Comparison of ENCODE assay signal across 10 cellular contexts in the genomic region with DNA sequence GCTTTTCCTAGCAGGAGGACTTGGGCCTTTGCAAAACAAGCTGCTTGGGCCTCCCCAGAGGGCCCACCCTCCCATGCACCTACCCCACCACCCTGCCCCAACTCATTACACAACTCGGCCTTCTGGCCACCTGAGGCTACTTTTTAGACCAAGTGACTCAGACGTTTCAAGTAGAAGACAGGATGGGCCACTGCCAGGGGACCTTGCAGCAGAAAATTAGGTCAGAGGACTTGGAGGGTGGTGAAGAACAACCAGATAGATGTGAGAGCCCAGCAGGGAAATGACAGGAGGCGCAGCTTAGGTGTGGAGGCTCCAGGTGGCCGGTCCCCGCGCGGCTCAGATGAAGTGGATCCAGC. TPM values are rescaled to one million over a fixed set of nuclear protein-coding genes. Genes with fewer than 3 reads are reported as not detected.
A peak's percentile ranks its signal among the peaks of the same experiment; 100 is the strongest.
DNase-seq lines count a peak whose midpoint lies in the region; ATAC-seq, FAIRE-seq and TF ChIP-seq lines count a peak whose summit lies in the region.
"Had no signal": no experiment of that assay in that cellular context is flagged by ENCODE, and none has a peak within 500 bp of the region (broad histone marks: within the 10 kb centered on the region; RNA-seq: fewer than 3 reads in every experiment).

No MANE protein-coding gene starts in this region.

- H3K23ac ChIP-seq in mesenchymal stem cell (ENCODE audit: low read length in 2 of 2): no peak overlapping the region

- TF ChIP-seq CTCF in A549 (IDR thresholded peaks at IDR 0.05) (no peak), HEK293 (tag by site-specific recombination; IDR thresholded peaks at IDR 0.05) (no peak), K562 (IDR thresholded peaks at IDR 0.05 in 2 of 3, conservative IDR thresholded peaks at IDR 0.05 in 1 of 3; ENCODE audit: insufficient read depth in 2 of 3, low read depth in 1 of 3, low read length in 3 of 3) (no peak), kidney (IDR thresholded peaks at IDR 0.05; ENCODE audit: borderline replicate concordance, extremely low read depth, insufficient read depth) (no peak)

- TF ChIP-seq RAD21 in A549 (conservative IDR thresholded peaks at IDR 0.05 in 1 of 2, IDR thresholded peaks at IDR 0.05 in 1 of 2): no peak
- TF ChIP-seq RAD21 in K562 (CRISPR knock-in tag; conservative IDR thresholded peaks at IDR 0.05 in 1 of 2, IDR thresholded peaks at IDR 0.05 in 1 of 2): no peak

- intact Hi-C loops in K562 (cut with micrococcal nuclease) (no loop called here), kidney (cut with DNase I) (no loop called here)

- H2BK5ac ChIP-seq in mesenchymal stem cell (ENCODE audit: low read depth, low read length, poor library complexity, severe bottlenecking): no peak overlapping the region

- no peak overlapping the region for H3K9ac ChIP-seq in K562 (ENCODE audit: insufficient read depth in 1 of 2, low read depth in 2 of 2, low read length in 2 of 2)
- H3K9ac ChIP-seq in mesenchymal stem cell (ENCODE audit: low read length): no peak overlapping the region
- H3K9ac ChIP-seq in kidney (ENCODE audit: low read length in 2 of 2): no peak overlapping the region

- no peaks in the 10 kb centered on the region for H3K9me3 ChIP-seq in A549
- H3K9me3 ChIP-seq in HEK293 (ENCODE audit: control insufficient read depth, insufficient read depth, low read depth, low read length): no peaks in the 10 kb centered on the region
- no peaks in the 10 kb centered on the region for H3K9me3 ChIP-seq in K562 (replicated peaks; ENCODE audit: control insufficient read depth, insufficient read depth, low read depth, low read length)
- no peaks in the 10 kb centered on the region for H3K9me3 ChIP-seq in mesenchymal stem cell (ENCODE audit: control insufficient read depth, low read length)
- no peaks in the 10 kb centered on the region for H3K9me3 ChIP-seq in kidney (ENCODE audit: control insufficient read depth in 1 of 2, low read length in 2 of 2)

- H3K27me3 ChIP-seq in K562 (ENCODE audit: control insufficient read depth in 2 of 2, insufficient read depth in 2 of 2, low read length in 2 of 2) (no peaks in the 10 kb centered on the region), mesenchymal stem cell (ENCODE audit: control insufficient read depth in 1 of 2, insufficient read depth in 1 of 2, low read length in 2 of 2) (no peaks in the 10 kb centered on the region)

- DNase-seq in A549 (ENCODE audit: low read depth in 1 of 2, low spot score in 1 of 2) (no peak), K562 (ENCODE audit: extremely low read depth in 1 of 4, low spot score in 3 of 4) (no peak), mesenchymal stem cell (no peak), pons (ENCODE audit: low spot score) (no peak), superior temporal gyrus (ENCODE audit: extremely low spot score) (no peak), kidney (no peak)
- DNase-seq: NCI-H1930 had no signal

- H3K36me3 ChIP-seq in HEK293 (ENCODE audit: control insufficient read depth in 2 of 2, insufficient read depth in 1 of 2, low read length in 2 of 2) (peaks cover 10 to 17% of the 10 kb centered on the region in 2 experiments; a peak in 2 of 3 replicates), K562 (ENCODE audit: control insufficient read depth, insufficient read depth, low read length) (peaks cover 16% of the 10 kb centered on the region; the same call in 1 of the 3 replicates), mesenchymal stem cell (ENCODE audit: control insufficient read depth in 1 of 2, insufficient read depth in 2 of 2, low read depth in 1 of 2, low read length in 2 of 2) (peaks cover 5 to 28% of the 10 kb centered on the region in 2 experiments), kidney (ENCODE audit: control insufficient read depth in 1 of 2, insufficient read depth in 2 of 2, low read length in 2 of 2) (peaks cover 0 to 10% of the 10 kb centered on the region in 2 donors)

- FAIRE-seq in A549 (lab: Jason Lieb, UNC) (no peak), K562 (lab: Jason Lieb, UNC) (no peak), kidney (lab: Jason Lieb, UNC) (no peak)
- FAIRE-seq: islet of Langerhans had no signal

- TF ChIP-seq POLR2A in A549 (IDR thresholded peaks at IDR 0.05; ENCODE audit: low read length): no peak
- no peak for TF ChIP-seq POLR2A in K562 (conservative IDR thresholded peaks at IDR 0.05)

- no TSS peak for BruUV-seq in K562 (replicated peaks; lab: Mats Ljungman, UMichigan)

- POLR2A ChIA-PET in A549 (lab: Yijun Ruan, JAX) (no interaction called here), HEK293 (lab: Yijun Ruan, JAX) (no interaction called here), K562 (lab: Yijun Ruan, JAX) (no interaction called here)

- no peak overlapping the region for H2AK5ac ChIP-seq in mesenchymal stem cell (ENCODE audit: low read length, severe bottlenecking)

- H3K4me2 ChIP-seq in A549 (peak overlapping the region; percentile 90), K562 (ENCODE audit: insufficient read depth, low read length) (no peak overlapping the region), mesenchymal stem cell (ENCODE audit: low read length, poor library complexity, severe bottlenecking) (peak overlapping the region; percentile 27)

- H2BK15ac ChIP-seq in mesenchymal stem cell (ENCODE audit: low read depth, poor library complexity, severe bottlenecking): no peak overlapping the region

- no peak overlapping the region for H3K4ac ChIP-seq in mesenchymal stem cell (ENCODE audit: low read depth in 1 of 2, low read length in 2 of 2)

- H3K4me1 ChIP-seq in A549 (peaks cover 24% of the 10 kb centered on the region), HEK293 (ENCODE audit: control insufficient read depth, insufficient read depth, low read length) (peaks cover 15% of the 10 kb centered on the region), K562 (replicated peaks in 1 of 2; ENCODE audit: control insufficient read depth in 2 of 2, insufficient read depth in 2 of 2, low read length in 2 of 2) (peaks cover 6 to 20% of the 10 kb centered on the region in 2 experiments; a peak in 4 of 5 replicates), mesenchymal stem cell (ENCODE audit: control insufficient read depth, insufficient read depth, low read depth, low read length) (peaks cover 16% of the 10 kb centered on the region), kidney (ENCODE audit: control insufficient read depth in 1 of 2, insufficient read depth in 1 of 2, low read depth in 1 of 2, low read length in 2 of 2) (peaks cover 10 to 16% of the 10 kb centered on the region in 2 donors)

- H3K9me1 ChIP-seq in K562 (ENCODE audit: control insufficient read depth, insufficient read depth, low read length): no peaks in the 10 kb centered on the region

- ATAC-seq in A549 (no peak), K562 (no peak), HG03565 (IDR thresholded peaks at IDR 0.05; ENCODE audit: unreplicated experiment) (no peak)

- H2BK120ac ChIP-seq in mesenchymal stem cell (ENCODE audit: low read depth, low read length): no peak overlapping the region

- TF ChIP-seq EP300 in A549 (IDR thresholded peaks at IDR 0.05): no peak
- no peak for TF ChIP-seq EP300 in K562 (IDR thresholded peaks at IDR 0.05; ENCODE audit: low read length)

- CTCF ChIA-PET in A549 (lab: Yijun Ruan, JAX): interaction anchor here (0.6 to 3.0 kb wide), 6 partner anchors 11 to 226 kb away, joined by 3 to 15 read pairs (median 3); no protein-coding TSS in a partner anchor
- CTCF ChIA-PET in HEK293 (lab: Yijun Ruan, JAX): interaction anchor here (0.6 kb wide), 1 partner anchor 89 kb away, joined by 3 read pairs; no protein-coding TSS in a partner anchor
- CTCF ChIA-PET in K562 (lab: Yijun Ruan, JAX; ENCODE audit: low intra/inter-chr PET ratio): no interaction called here

- H4K91ac ChIP-seq in mesenchymal stem cell (ENCODE audit: low read length): peak overlapping the region; percentile 54

- H3K14ac ChIP-seq in mesenchymal stem cell (ENCODE audit: low read length in 2 of 2): no peak overlapping the region

- H3K79me1 ChIP-seq in mesenchymal stem cell (replicated peaks; ENCODE audit: low read length, poor library complexity, severe bottlenecking): peaks cover 12% of the 10 kb centered on the region

- no peak overlapping the region for H2AFZ ChIP-seq in K562 (ENCODE audit: low read depth, low read length)
- H2AFZ ChIP-seq in mesenchymal stem cell (ENCODE audit: low read depth, low read length): no peak overlapping the region

- H2BK12ac ChIP-seq in mesenchymal stem cell (ENCODE audit: low read length in 2 of 2): no peak overlapping the region

- in situ Hi-C loops in K562 (cut with MboI): no loop called here

- 80% methylated on average over 7 of the region's 7 CpGs for WGBS in A549 (ENCODE audit: missing lambda C conversion rate)
- WGBS in K562 (ENCODE audit: insufficient coverage, low coverage, missing lambda C conversion rate): 75% methylated on average over 3 of the region's 7 CpGs
- WGBS in mesenchymal stem cell: 91% methylated on average over 6 of the region's 7 CpGs

- H3K18ac ChIP-seq in mesenchymal stem cell (ENCODE audit: low read depth in 1 of 2, low read length in 2 of 2): no peak overlapping the region

- H3K27ac ChIP-seq in A549 (no peak overlapping the region), HEK293 (ENCODE audit: extremely low read depth, low read depth, low read length) (0 out of 2 replicates have a peak overlapping the region, but pooled peaks have one; percentile 19), K562 (ENCODE audit: extremely low read depth, low read depth, low read length) (no peak overlapping the region), mesenchymal stem cell (ENCODE audit: low read length, poor library complexity, severe bottlenecking) (no peak overlapping the region), kidney (ENCODE audit: low read depth in 2 of 2, low read length in 2 of 2) (no peak overlapping the region)

- peaks cover 17% of the 10 kb centered on the region for H3K79me2 ChIP-seq in K562 (ENCODE audit: control insufficient read depth, insufficient read depth, low read length)

- no peak overlapping the region for H3K4me3 ChIP-seq in A549
- H3K4me3 ChIP-seq in HEK293 (ENCODE audit: low read depth, low read length): no peak overlapping the region
- H3K4me3 ChIP-seq in K562: no peak overlapping the region
- peak overlapping the region; percentile 77 to 90 for H3K4me3 ChIP-seq in mesenchymal stem cell (ENCODE audit: insufficient read depth in 1 of 2, low read depth in 1 of 2, low read length in 2 of 2)
- peak overlapping the region in 1 of 2 donors; percentile 75 for H3K4me3 ChIP-seq in kidney (ENCODE audit: low read length in 2 of 2)

- H4K8ac ChIP-seq in mesenchymal stem cell (ENCODE audit: low read length): no peak overlapping the region

- H4K20me1 ChIP-seq in K562 (replicated peaks; ENCODE audit: control insufficient read depth, insufficient read depth, low read length): no peaks in the 10 kb centered on the region

RNA-seq across cellular contexts. Expression of a gene that starts 1.4 kb away (rescaled TPM):
- polyA plus RNA-seq in A549 (2011; rRNA removed) (2.6 and 2.7 TPM in 2 replicates), A549 (2017; fragmentation: RNase III; extraction: RNeasy Plus Mini Kit Qiagen cat#74134 plus additional on column Dnase treatment) (2.6 to 3.9 TPM (median 3.2 TPM) in 3 replicates), K562 (2011; rRNA removed) (1.2 and 1.3 TPM in 2 replicates), K562 (2014; fragmentation: Illumina TruSeq; extraction: Trizol) (1.7 and 1.8 TPM in 2 replicates), K562 (2014; fragmentation: Nextera tagmentation; extraction: Ambion mirVana) (under 1 TPM; 0.35 to 0.52 TPM), K562 (2014; rRNA removed) (1.6 and 1.7 TPM in 2 replicates), kidney (ENCODE audit: insufficient read depth, low read depth, low replicate concordance) (4.2 TPM)
- polyA plus RNA-seq in A549 (2012; cell fraction: cytosol; rRNA removed): 0.74 and 1.2 TPM in 2 replicates
- 1.1 and 1.7 TPM in 2 replicates for polyA plus RNA-seq in A549 (2012; cell fraction: nucleus; rRNA removed)
- polyA minus RNA-seq in A549 (2011; rRNA and poly(A)+ RNA removed): 1.8 and 2.4 TPM in 2 replicates
- total RNA-seq in K562 (2011; cell fraction: chromatin; rRNA removed; ENCODE audit: low replicate concordance): 2.2 and 2.4 TPM in 2 replicates
- 3.3 and 4.0 TPM in 2 replicates for total RNA-seq in K562 (2011; cell fraction: nucleolus; rRNA removed)
- total RNA-seq in K562 (2011; cell fraction: nucleoplasm; rRNA removed): 3.5 and 3.7 TPM in 2 replicates
- total RNA-seq in K562 (2014; rRNA removed) (3.3 and 3.4 TPM in 2 replicates), K562 (2014; rRNA removed; fragmentation: Illumina TruSeq; extraction: Trizol) (2.0 and 2.1 TPM in 2 replicates), K562 (2015; rRNA removed; fragmentation: Illumina TruSeq; extraction: Trizol) (2.3 TPM in 2 replicates), K562 (2021) (2.6 and 3.0 TPM in 2 replicates), kidney (7.6 TPM)
- polyA plus RNA-seq in K562 (2011; cell fraction: cytosol; rRNA removed): 0.91 and 1.6 TPM in 2 replicates
- polyA plus RNA-seq in K562 (2011; cell fraction: nucleus; rRNA removed): 2.1 and 2.2 TPM in 2 replicates
- polyA plus RNA-seq in K562 (2012): 1.5 and 2.8 TPM in 2 replicates
- polyA minus RNA-seq in K562 (2011; rRNA and poly(A)+ RNA removed): 1.5 and 2.3 TPM in 2 replicates
- 1.2 and 1.6 TPM in 2 replicates for polyA minus RNA-seq in K562 (2011; cell fraction: cytosol; rRNA and poly(A)+ RNA removed)
- 5.0 and 7.9 TPM in 2 replicates for polyA minus RNA-seq in K562 (2011; cell fraction: nucleus; rRNA and poly(A)+ RNA removed)
- polyA plus RNA-seq in mesenchymal stem cell (2013, experiment 1 of 2): 3.6 TPM
- polyA plus RNA-seq in mesenchymal stem cell (2013, experiment 2 of 2): 3.7 TPM

RNA-seq across cellular contexts. Expression of a gene that starts 1.5 kb away (rescaled TPM):
- 11.6 and 12.3 TPM in 2 replicates for polyA plus RNA-seq in A549 (2011; rRNA removed)
- polyA plus RNA-seq in A549 (2012; cell fraction: cytosol; rRNA removed): 2.6 and 3.0 TPM in 2 replicates
- 1.6 and 1.8 TPM in 2 replicates for polyA plus RNA-seq in A549 (2012; cell fraction: nucleus; rRNA removed)
- 6.1 to 6.3 TPM (median 6.2 TPM) in 3 replicates for polyA plus RNA-seq in A549 (2017; fragmentation: RNase III; extraction: RNeasy Plus Mini Kit Qiagen cat#74134 plus additional on column Dnase treatment)
- 5.5 and 7.2 TPM in 2 replicates for polyA minus RNA-seq in A549 (2011; rRNA and poly(A)+ RNA removed)
- total RNA-seq in K562 (2011; cell fraction: chromatin; rRNA removed; ENCODE audit: low replicate concordance): 2.7 and 10.4 TPM in 2 replicates
- 4.3 and 4.5 TPM in 2 replicates for total RNA-seq in K562 (2011; cell fraction: nucleolus; rRNA removed)
- 5.4 and 7.9 TPM in 2 replicates for total RNA-seq in K562 (2011; cell fraction: nucleoplasm; rRNA removed)
- total RNA-seq in K562 (2014; rRNA removed): 5.0 and 7.6 TPM in 2 replicates
- total RNA-seq in K562 (2014; rRNA removed; fragmentation: Illumina TruSeq; extraction: Trizol): 6.3 and 8.2 TPM in 2 replicates
- total RNA-seq in K562 (2015; rRNA removed; fragmentation: Illumina TruSeq; extraction: Trizol): 6.6 and 6.9 TPM in 2 replicates
- total RNA-seq in K562 (2021): 11.1 and 13.4 TPM in 2 replicates
- polyA plus RNA-seq in K562 (2011; rRNA removed): 7.3 and 11.4 TPM in 2 replicates
- polyA plus RNA-seq in K562 (2011; cell fraction: cytosol; rRNA removed): 2.4 and 3.7 TPM in 2 replicates
- 2.1 and 3.4 TPM in 2 replicates for polyA plus RNA-seq in K562 (2011; cell fraction: nucleus; rRNA removed)
- polyA plus RNA-seq in K562 (2012): 6.4 and 7.0 TPM in 2 replicates
- polyA plus RNA-seq in K562 (2014; fragmentation: Illumina TruSeq; extraction: Trizol): 7.8 and 11.0 TPM in 2 replicates
- 1 to 10 TPM; 4.8 to 5.1 TPM for polyA plus RNA-seq in K562 (2014; fragmentation: Nextera tagmentation; extraction: Ambion mirVana)
- polyA plus RNA-seq in K562 (2014; rRNA removed): 6.9 and 9.6 TPM in 2 replicates
- polyA minus RNA-seq in K562 (2011; rRNA and poly(A)+ RNA removed): 11.3 and 15.3 TPM in 2 replicates
- polyA minus RNA-seq in K562 (2011; cell fraction: cytosol; rRNA and poly(A)+ RNA removed): 3.5 and 5.4 TPM in 2 replicates
- polyA minus RNA-seq in K562 (2011; cell fraction: nucleus; rRNA and poly(A)+ RNA removed): 4.3 and 10.4 TPM in 2 replicates
- polyA plus RNA-seq in mesenchymal stem cell (2013, experiment 1 of 2): 14.6 TPM
- 14.4 TPM for polyA plus RNA-seq in mesenchymal stem cell (2013, experiment 2 of 2)
- total RNA-seq in kidney: 15.5 TPM
- polyA plus RNA-seq in kidney (ENCODE audit: insufficient read depth, low read depth, low replicate concordance): 3.2 TPM

RNA-seq across cellular contexts. Expression of a gene that starts 5.2 kb away (rescaled TPM):
- 1.3 and 2.1 TPM in 2 replicates for polyA plus RNA-seq in A549 (2011; rRNA removed)
- polyA plus RNA-seq in A549 (2012; cell fraction: cytosol; rRNA removed): 0.18 and 0.20 TPM in 2 replicates
- polyA plus RNA-seq in A549 (2012; cell fraction: nucleus; rRNA removed): 0.27 and 0.31 TPM in 2 replicates
- polyA plus RNA-seq in A549 (2017; fragmentation: RNase III; extraction: RNeasy Plus Mini Kit Qiagen cat#74134 plus additional on column Dnase treatment): 0.50 to 0.84 TPM (median 0.52 TPM) in 3 replicates
- 1.4 TPM in 1 of 2 replicates, not detected in the other for polyA minus RNA-seq in A549 (2011; rRNA and poly(A)+ RNA removed)
- 0.28 and 8.1 TPM in 2 replicates for total RNA-seq in K562 (2011; cell fraction: chromatin; rRNA removed; ENCODE audit: low replicate concordance)
- total RNA-seq in K562 (2011; cell fraction: nucleolus; rRNA removed): 0.39 TPM in 1 of 2 replicates, not detected in the other
- 0.53 and 1.5 TPM in 2 replicates for total RNA-seq in K562 (2011; cell fraction: nucleoplasm; rRNA removed)
- total RNA-seq in K562 (2014; rRNA removed): 0.41 and 0.53 TPM in 2 replicates
- 1.0 and 1.1 TPM in 2 replicates for total RNA-seq in K562 (2014; rRNA removed; fragmentation: Illumina TruSeq; extraction: Trizol)
- total RNA-seq in K562 (2015; rRNA removed; fragmentation: Illumina TruSeq; extraction: Trizol): 1.6 and 1.7 TPM in 2 replicates
- 0.64 and 1.5 TPM in 2 replicates for total RNA-seq in K562 (2021)
- 0.24 and 0.35 TPM in 2 replicates for polyA plus RNA-seq in K562 (2011; rRNA removed)
- polyA plus RNA-seq in K562 (2011; cell fraction: cytosol; rRNA removed): 0.04 TPM in 1 of 2 replicates, not detected in the other
- polyA plus RNA-seq in K562 (2011; cell fraction: nucleus; rRNA removed): 0.17 and 1.0 TPM in 2 replicates
- polyA plus RNA-seq in K562 (2012): 0.23 and 1.2 TPM in 2 replicates
- 0.28 and 0.76 TPM in 2 replicates for polyA plus RNA-seq in K562 (2014; fragmentation: Illumina TruSeq; extraction: Trizol)
- polyA plus RNA-seq in K562 (2014; fragmentation: Nextera tagmentation; extraction: Ambion mirVana): under 1 TPM; 0.56 to 0.67 TPM
- 0.34 and 1.4 TPM in 2 replicates for polyA plus RNA-seq in K562 (2014; rRNA removed)
- polyA minus RNA-seq in K562 (2011; rRNA and poly(A)+ RNA removed): 0.70 and 1.2 TPM in 2 replicates
- not detected in 2 replicates for polyA minus RNA-seq in K562 (2011; cell fraction: cytosol; rRNA and poly(A)+ RNA removed)
- 0.40 and 3.3 TPM in 2 replicates for polyA minus RNA-seq in K562 (2011; cell fraction: nucleus; rRNA and poly(A)+ RNA removed)
- polyA plus RNA-seq in mesenchymal stem cell (2013, experiment 1 of 2): 0.11 TPM
- polyA plus RNA-seq in mesenchymal stem cell (2013, experiment 2 of 2): 0.19 TPM
- 3.0 TPM for total RNA-seq in kidney
- polyA plus RNA-seq in kidney (ENCODE audit: insufficient read depth, low read depth, low replicate concordance): 2.1 TPM

RNA-seq across cellular contexts. Expression of a gene that starts 19.5 kb away (rescaled TPM):
- polyA plus RNA-seq in A549 (2011; rRNA removed): 0.33 and 0.57 TPM in 2 replicates
- polyA plus RNA-seq in A549 (2012; cell fraction: cytosol; rRNA removed): 0.12 and 0.24 TPM in 2 replicates
- polyA plus RNA-seq in A549 (2012; cell fraction: nucleus; rRNA removed): 0.55 and 0.67 TPM in 2 replicates
- 0.16 to 0.28 TPM (median 0.27 TPM) in 3 replicates for polyA plus RNA-seq in A549 (2017; fragmentation: RNase III; extraction: RNeasy Plus Mini Kit Qiagen cat#74134 plus additional on column Dnase treatment)
- 0.21 and 0.49 TPM in 2 replicates for polyA minus RNA-seq in A549 (2011; rRNA and poly(A)+ RNA removed)
- 0.35 and 0.46 TPM in 2 replicates for total RNA-seq in K562 (2011; cell fraction: chromatin; rRNA removed; ENCODE audit: low replicate concordance)
- total RNA-seq in K562 (2011; cell fraction: nucleolus; rRNA removed): 0.17 and 0.79 TPM in 2 replicates
- 0.22 and 0.38 TPM in 2 replicates for total RNA-seq in K562 (2011; cell fraction: nucleoplasm; rRNA removed)
- total RNA-seq in K562 (2014; rRNA removed): 0.04 TPM in 1 of 2 replicates, not detected in the other
- total RNA-seq in K562 (2014; rRNA removed; fragmentation: Illumina TruSeq; extraction: Trizol): 0.07 and 0.10 TPM in 2 replicates
- 0.04 and 0.07 TPM in 2 replicates for total RNA-seq in K562 (2015; rRNA removed; fragmentation: Illumina TruSeq; extraction: Trizol)
- 0.22 TPM in 1 of 2 replicates, not detected in the other for total RNA-seq in K562 (2021)
- 0.13 and 0.22 TPM in 2 replicates for polyA plus RNA-seq in K562 (2011; rRNA removed)
- 0.37 TPM in 1 of 2 replicates, not detected in the other for polyA plus RNA-seq in K562 (2011; cell fraction: cytosol; rRNA removed)
- polyA plus RNA-seq in K562 (2011; cell fraction: nucleus; rRNA removed): 0.47 and 1.5 TPM in 2 replicates
- 0.05 and 0.21 TPM in 2 replicates for polyA plus RNA-seq in K562 (2012)
- 0.10 TPM in 1 of 2 replicates, not detected in the other for polyA plus RNA-seq in K562 (2014; fragmentation: Illumina TruSeq; extraction: Trizol)
- not detected for polyA plus RNA-seq in K562 (2014; fragmentation: Nextera tagmentation; extraction: Ambion mirVana)
- polyA plus RNA-seq in K562 (2014; rRNA removed): 0.12 and 0.13 TPM in 2 replicates
- polyA minus RNA-seq in K562 (2011; rRNA and poly(A)+ RNA removed): 0.09 and 0.18 TPM in 2 replicates
- polyA minus RNA-seq in K562 (2011; cell fraction: cytosol; rRNA and poly(A)+ RNA removed): not detected in 2 replicates
- 0.13 and 0.33 TPM in 2 replicates for polyA minus RNA-seq in K562 (2011; cell fraction: nucleus; rRNA and poly(A)+ RNA removed)
- polyA plus RNA-seq in mesenchymal stem cell (2013, experiment 1 of 2): 0.04 TPM
- polyA plus RNA-seq in mesenchymal stem cell (2013, experiment 2 of 2): 0.04 TPM
- total RNA-seq in kidney: 2.4 TPM
- 0.47 TPM for polyA plus RNA-seq in kidney (ENCODE audit: insufficient read depth, low read depth, low replicate concordance)

Comparison
In these comparisons a context has a peak if more than half of its experiments do, and no peak if none do; other contexts are left out.
1. H3K4me3 ChIP-seq: peak in mesenchymal stem cell (2 of 2); none in A549 (single experiment), HEK293 (single experiment) and K562 (single experiment).